8 cellular contexts compared by ENCODE assay signal in the genomic region with DNA sequence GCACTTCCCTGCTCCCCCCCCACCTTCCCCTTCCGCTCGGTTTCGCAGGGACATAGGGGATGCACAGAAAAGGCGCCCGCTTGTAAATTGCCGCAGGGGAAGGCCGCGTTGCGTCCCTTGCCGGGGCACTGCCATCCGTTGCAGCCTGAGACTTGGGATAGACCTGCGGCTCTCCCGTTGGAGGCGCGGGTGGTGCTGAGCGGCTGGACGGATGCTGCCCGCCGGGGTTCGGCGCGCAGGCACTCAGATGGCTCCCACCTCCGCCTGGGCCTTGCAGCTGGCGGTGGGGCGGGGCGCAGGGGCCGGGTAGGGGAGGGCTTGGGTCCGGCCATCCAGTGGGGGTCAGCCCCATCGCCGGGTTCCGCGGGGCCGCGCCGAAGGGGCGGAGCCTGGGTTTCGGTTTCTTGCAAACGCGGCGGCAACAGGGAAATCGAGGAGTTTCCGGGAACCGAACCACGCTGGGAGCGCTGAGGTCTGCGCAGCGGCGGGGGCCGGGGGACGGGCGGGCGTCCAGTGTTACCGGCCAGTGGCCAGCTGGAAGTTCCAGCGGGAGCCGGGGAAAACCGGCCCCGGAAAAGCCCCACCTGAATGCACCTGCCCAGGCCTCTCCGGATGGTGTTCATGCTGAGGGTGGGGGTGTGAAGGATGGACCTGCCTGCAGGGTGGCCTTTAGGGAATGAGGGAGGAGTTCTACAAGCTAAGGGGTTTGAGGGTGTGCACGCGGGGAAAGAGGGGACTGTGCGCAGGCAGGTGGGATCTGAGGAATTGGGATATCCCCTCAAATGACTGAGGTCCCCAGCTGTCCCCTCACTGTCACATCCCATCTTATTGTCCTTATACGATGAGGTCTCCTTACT. TPM values are rescaled to one million over a fixed set of nuclear protein-coding genes. Genes with fewer than 3 reads are reported as not detected.
DNase-seq lines count a peak whose midpoint lies in the region; ATAC-seq, FAIRE-seq and TF ChIP-seq lines count a peak whose summit lies in the region.

No MANE protein-coding gene starts in this region.

- peak; percentile 41 for FAIRE-seq in GM12891 (lab: Jason Lieb, UNC)

- ATAC-seq in HG02798 (IDR thresholded peaks at IDR 0.05; ENCODE audit: poor library complexity, unreplicated experiment) = peak; percentile 59
- peak; percentile 28 for ATAC-seq in stimulated activated naive CD8-positive, alpha-beta T cell treated with anti-CD3 and anti-CD28 coated beads, Interleukin-15, Interleukin-2, amounts not matched to agents 100 U/mL and 50 U/mL, for 24 hours

- DNase-seq in 8988T = peak; percentile 79
- DNase-seq in GM12891 (ENCODE audit: insufficient read length, low spot score) = peak; percentile 59
- peak; percentile 37 for DNase-seq in NCI-H2227 treated with DMSO at 0.1 percent for 48 hours (lab: John Stamatoyannopoulos, UW)
- DNase-seq in activated CD8-positive, alpha-beta memory T cell treated with anti-CD3 and anti-CD28 coated beads for 4 hours (ENCODE audit: low read depth in 2 of 2) = peak; percentile 56 to 60
- DNase-seq in epidermal melanocyte (ENCODE audit: insufficient read length, low spot score) = peak; percentile 82
- peak; percentile 97 for DNase-seq in mesenteric fat pad (ENCODE audit: low spot score)
- DNase-seq in stimulated activated naive CD8-positive, alpha-beta T cell treated with anti-CD3 and anti-CD28 coated beads, Interleukin-15, Interleukin-2, amounts not matched to agents 100 U/mL and 50 U/mL, for 24 hours = peak; percentile 76

- TF ChIP-seq POLR2A in GM12891 (IDR thresholded peaks at IDR 0.05; ENCODE audit: low read depth, low read length) = no peak

TF ChIP-seq in GM12891, 5 proteins besides CTCF, POLR2A, EP300 and RAD21:
- TF ChIP-seq POU2F2 (IDR thresholded peaks at IDR 0.05; ENCODE audit: low read depth, low read length) = no peak
- TF ChIP-seq TAF1 (IDR thresholded peaks at IDR 0.05; ENCODE audit: low read depth, low read length) = no peak
- TF ChIP-seq PAX5 (IDR thresholded peaks at IDR 0.05; ENCODE audit: insufficient read depth, low read length, severe bottlenecking) = no peak
- no peak for TF ChIP-seq SPI1 (IDR thresholded peaks at IDR 0.05; ENCODE audit: low read depth, low read length)
- TF ChIP-seq POLR2AphosphoS5 (IDR thresholded peaks at IDR 0.05; ENCODE audit: low read depth, low read length) = no peak

RNA-seq across cellular contexts. Expression of a gene that starts 6.3 kb away (rescaled TPM):
- 30.8 TPM for polyA plus RNA-seq in GM12891 (2012; ENCODE audit: low read depth, missing spikeins)
- total RNA-seq in mesenteric fat pad = 61.1 TPM

RNA-seq across cellular contexts. Expression of a gene that starts 46.5 kb away (rescaled TPM):
- polyA plus RNA-seq in GM12891 (2012; ENCODE audit: low read depth, missing spikeins) = not detected
- total RNA-seq in mesenteric fat pad = not detected

RNA-seq across cellular contexts. Expression of a gene that starts 59.9 kb away (rescaled TPM):
- polyA plus RNA-seq in GM12891 (2012; ENCODE audit: low read depth, missing spikeins) = 24.3 TPM
- 44.2 TPM for total RNA-seq in mesenteric fat pad

Comparison
In these comparisons a context has a peak if more than half of its experiments do, and no peak if none do; other contexts are left out.
1. Peak in every context shown above with its lines: DNase-seq and ATAC-seq.
2. DNase-seq: peak in every context shown above with its lines; median percentile 97 in mesenteric fat pad; 82 in epidermal melanocyte; 79 in 8988T; 76 in stimulated activated naive CD8-positive, alpha-beta T cell treated with anti-CD3 and anti-CD28 coated beads, Interleukin-15, Interleukin-2, amounts not matched to agents 100 U/mL and 50 U/mL, for 24 hours; 59 in GM12891; 58 in activated CD8-positive, alpha-beta memory T cell treated with anti-CD3 and anti-CD28 coated beads for 4 hours; 37 in NCI-H2227 treated with DMSO at 0.1 percent for 48 hours.